Comparison of ENCODE assay signal across 21 cellular contexts in the genomic region with DNA sequence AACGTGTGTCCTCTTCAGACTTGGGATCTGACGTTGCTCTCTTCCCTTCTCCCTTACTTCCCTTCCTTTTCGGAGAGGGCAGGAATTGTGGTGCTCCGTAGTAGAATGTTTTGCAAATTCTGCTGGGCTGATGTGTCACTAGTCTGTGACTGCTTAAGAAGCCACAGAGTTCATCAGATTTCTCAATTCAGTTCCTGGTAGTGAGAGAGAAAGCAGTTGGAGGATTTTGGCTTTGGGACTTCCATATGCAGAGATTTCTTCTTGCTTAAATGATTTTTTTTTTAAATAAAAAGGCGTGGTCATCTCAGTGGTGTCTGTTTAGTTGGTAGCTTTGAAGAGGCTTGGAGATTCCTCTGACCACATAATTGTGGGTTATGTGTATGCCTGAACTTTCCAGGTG. TPM values are rescaled to one million over a fixed set of nuclear protein-coding genes. Genes with fewer than 3 reads are reported as not detected.
DNase-seq lines count a peak whose midpoint lies in the region; ATAC-seq and TF ChIP-seq lines count a peak whose summit lies in the region.
"Had no signal": no experiment of that assay in that cellular context is flagged by ENCODE, and none has a peak within 500 bp of the region (broad histone marks: within the 10 kb centered on the region; RNA-seq: fewer than 3 reads in every experiment).

No MANE protein-coding gene starts in this region.

- no peak overlapping the region for H3K4ac ChIP-seq in neuronal stem cell (ENCODE audit: low read length)

- H3K4me3 ChIP-seq in epithelial cell of esophagus (ENCODE audit: low read length) (no peak overlapping the region), neuronal stem cell (ENCODE audit: low read length in 2 of 2) (no peak overlapping the region)
- H3K4me3 ChIP-seq: esophagus squamous epithelium, prostate gland, SJSA1, transverse colon had no signal

- ATAC-seq in HG03439 (IDR thresholded peaks at IDR 0.05; ENCODE audit: unreplicated experiment) (no peak), HG03354 (IDR thresholded peaks at IDR 0.05; ENCODE audit: poor library complexity, severe bottlenecking, unreplicated experiment) (no peak)
- ATAC-seq: left lobe of liver; stimulated activated memory B cell treated with anti-CD40 and anti-IgM and Interleukin-4, amounts not matched to agents 10 μg/mL and 1 μg/mL and 100 μg/mL, for 72 hours had no signal

- no peaks in the 10 kb centered on the region for H3K9me3 ChIP-seq in neuronal stem cell (replicated peaks in 1 of 2; ENCODE audit: control insufficient read depth in 2 of 2, insufficient read depth in 1 of 2, low read depth in 1 of 2, low read length in 2 of 2)
- H3K9me3 ChIP-seq: esophagus squamous epithelium, prostate gland, SJSA1, transverse colon had no signal

- WGBS in neuronal stem cell (ENCODE audit: extremely low coverage in 2 of 2, insufficient read length in 2 of 2, insufficient replicate concordance in 1 of 2), 2 donors = no CpG with 5 or more reads among the region's 5 CpGs

- no peak overlapping the region for H3K4me2 ChIP-seq in neuronal stem cell (ENCODE audit: insufficient read depth, low read length, poor library complexity, severe bottlenecking)

- no peak overlapping the region for H2AFZ ChIP-seq in neuronal stem cell (ENCODE audit: low read length)

- no peak overlapping the region for H3K27ac ChIP-seq in neuronal stem cell (replicated peaks; ENCODE audit: low read length)
- H3K27ac ChIP-seq: brain microvascular endothelial cell, esophagus squamous epithelium, prostate gland, SJSA1, transverse colon had no signal

- no peaks in the 10 kb centered on the region for H3K27me3 Mint-ChIP-seq in osteocyte (ENCODE audit: unreplicated experiment)

- no peaks in the 10 kb centered on the region for H3K79me1 ChIP-seq in neuronal stem cell (ENCODE audit: low read depth, low read length)

- no peak overlapping the region for H3K4me3 Mint-ChIP-seq in osteocyte (ENCODE audit: unreplicated experiment)
- H3K4me3 Mint-ChIP-seq: activated CD4-positive, alpha-beta T cell treated with anti-CD3 and anti-CD28 coated beads, Interleukin-2, amount 10 ng/mL, durations not matched to agents 24 days and 14 days; activated naive CD4-positive, alpha-beta T cell treated with anti-CD3 and anti-CD28 coated beads, Interleukin-2, amount 10 ng/mL, durations not matched to agents 7 days and 5 days; CD4-positive, alpha-beta T cell; stimulated activated memory B cell treated with anti-CD40 and anti-IgM and Interleukin-4, amounts not matched to agents 10 μg/mL and 1 μg/mL and 100 μg/mL, for 72 hours had no signal

- H3K36me3 ChIP-seq in neuronal stem cell (replicated peaks in 1 of 2; ENCODE audit: control insufficient read depth in 2 of 2, insufficient read depth in 2 of 2, low read length in 2 of 2) = no peaks in the 10 kb centered on the region
- H3K36me3 ChIP-seq: brain microvascular endothelial cell, prostate gland, SJSA1, transverse colon had no signal

- no peak overlapping the region for H4K91ac ChIP-seq in neuronal stem cell (ENCODE audit: low read depth, low read length, poor library complexity)

- H3K36me3 Mint-ChIP-seq in osteocyte (ENCODE audit: unreplicated experiment) = peaks cover 81% of the 10 kb centered on the region
- H3K36me3 Mint-ChIP-seq: activated naive CD4-positive, alpha-beta T cell treated with anti-CD3 and anti-CD28 coated beads, Interleukin-2, amount 10 ng/mL, durations not matched to agents 7 days and 5 days; stimulated activated memory B cell treated with anti-CD40 and anti-IgM and Interleukin-4, amounts not matched to agents 10 μg/mL and 1 μg/mL and 100 μg/mL, for 72 hours had no signal

- DNase-seq in EL (peak; percentile 16), NOMO-1 treated with dmso at 0.1 percent for 144 hours (lab: John Stamatoyannopoulos, UW; ENCODE audit: unreplicated experiment) (peak; percentile 25), epithelial cell of esophagus (ENCODE audit: low read depth) (peak; percentile 31), osteocyte (ENCODE audit: extremely low spot score, unreplicated experiment) (no peak), H4 (ENCODE audit: low spot score) (no peak), neuronal stem cell (ENCODE audit: low spot score) (no peak)
- DNase-seq: activated CD4-positive, alpha-beta T cell treated with anti-CD3 and anti-CD28 coated beads, Interleukin-2, amount 10 ng/mL, durations not matched to agents 24 days and 14 days; activated naive CD4-positive, alpha-beta T cell treated with anti-CD3 and anti-CD28 coated beads, Interleukin-2, amount 10 ng/mL, durations not matched to agents 7 days and 5 days; brain microvascular endothelial cell; CD4-positive, alpha-beta T cell; DMS79 treated with DMSO at 0.1 percent for 48 hours; esophagus squamous epithelium; NCI-H1092 treated with DMSO at 0.1 percent for 48 hours; stimulated activated CD4-positive, alpha-beta T cell treated with anti-CD3 and anti-CD28 coated beads, Interleukin-12 subunit alpha, Interleukin-12 subunit beta, amount 100 ng/mL, for 4 hours; transverse colon had no signal

- H2AK5ac ChIP-seq in neuronal stem cell (ENCODE audit: low read depth, low read length) = no peak overlapping the region

- H2BK120ac ChIP-seq in neuronal stem cell (ENCODE audit: low read depth, low read length) = no peak overlapping the region

- H3K4me1 ChIP-seq in neuronal stem cell (ENCODE audit: control insufficient read depth in 2 of 2, insufficient read depth in 1 of 2, low read depth in 1 of 2, low read length in 2 of 2) = peaks cover 0 to 6% of the 10 kb centered on the region in 2 donors
- H3K4me1 ChIP-seq: prostate gland, SJSA1, transverse colon had no signal

- H3K9me3 Mint-ChIP-seq in osteocyte (ENCODE audit: unreplicated experiment) = no peaks in the 10 kb centered on the region
- H3K9me3 Mint-ChIP-seq: activated CD4-positive, alpha-beta T cell treated with anti-CD3 and anti-CD28 coated beads, Interleukin-2, amount 10 ng/mL, durations not matched to agents 24 days and 14 days; activated naive CD4-positive, alpha-beta T cell treated with anti-CD3 and anti-CD28 coated beads, Interleukin-2, amount 10 ng/mL, durations not matched to agents 7 days and 5 days; CD4-positive, alpha-beta T cell; stimulated activated memory B cell treated with anti-CD40 and anti-IgM and Interleukin-4, amounts not matched to agents 10 μg/mL and 1 μg/mL and 100 μg/mL, for 72 hours had no signal

- H2BK12ac ChIP-seq in neuronal stem cell (ENCODE audit: low read length) = no peak overlapping the region

- no peak overlapping the region for H3K9ac ChIP-seq in neuronal stem cell (ENCODE audit: low read depth, low read length, poor library complexity)

- peaks cover 0 to 27% (median 0%) of the 10 kb centered on the region in 3 experiments for H3K27me3 ChIP-seq in neuronal stem cell (ENCODE audit: control insufficient read depth in 3 of 3, insufficient read depth in 3 of 3, low read depth in 1 of 3, low read length in 3 of 3)
- H3K27me3 ChIP-seq: brain microvascular endothelial cell, esophagus squamous epithelium, transverse colon had no signal

- H3K4me1 Mint-ChIP-seq in osteocyte (ENCODE audit: unreplicated experiment) = peaks cover 69% of the 10 kb centered on the region
- H3K4me1 Mint-ChIP-seq: activated naive CD4-positive, alpha-beta T cell treated with anti-CD3 and anti-CD28 coated beads, Interleukin-2, amount 10 ng/mL, durations not matched to agents 7 days and 5 days; stimulated activated memory B cell treated with anti-CD40 and anti-IgM and Interleukin-4, amounts not matched to agents 10 μg/mL and 1 μg/mL and 100 μg/mL, for 72 hours had no signal

- no peak overlapping the region for H3K14ac ChIP-seq in neuronal stem cell (ENCODE audit: low read length)

- H4K8ac ChIP-seq in neuronal stem cell (ENCODE audit: low read depth, low read length) = no peak overlapping the region

- no peak overlapping the region for H3K23ac ChIP-seq in neuronal stem cell (ENCODE audit: low read depth, low read length, poor library complexity)

- peak overlapping the region; percentile 31 for H3K27ac Mint-ChIP-seq in osteocyte (ENCODE audit: unreplicated experiment)
- H3K27ac Mint-ChIP-seq: activated CD4-positive, alpha-beta T cell treated with anti-CD3 and anti-CD28 coated beads, Interleukin-2, amount 10 ng/mL, durations not matched to agents 24 days and 14 days; activated naive CD4-positive, alpha-beta T cell treated with anti-CD3 and anti-CD28 coated beads, Interleukin-2, amount 10 ng/mL, durations not matched to agents 7 days and 5 days; CD4-positive, alpha-beta T cell; stimulated activated memory B cell treated with anti-CD40 and anti-IgM and Interleukin-4, amounts not matched to agents 10 μg/mL and 1 μg/mL and 100 μg/mL, for 72 hours had no signal

- H2BK5ac ChIP-seq in neuronal stem cell (ENCODE audit: low read length) = no peak overlapping the region

- TF ChIP-seq CTCF in epithelial cell of esophagus (IDR thresholded peaks at IDR 0.05; ENCODE audit: insufficient read depth, low read depth, low read length, missing control alignments) (no peak), osteocyte (IDR thresholded peaks at IDR 0.05) (no peak)

- H3K18ac ChIP-seq in neuronal stem cell (ENCODE audit: low read length) = no peak overlapping the region

- no peak overlapping the region for H2BK15ac ChIP-seq in neuronal stem cell (ENCODE audit: low read length)

RNA-seq across cellular contexts. Expression of a gene that starts 10.1 kb away (rescaled TPM):
- total RNA-seq in osteocyte = 445 and 457 TPM in 2 replicates
- 0.06 and 0.68 TPM in 2 replicates for total RNA-seq in H4 (2014; rRNA removed; shearing (Covaris generic))
- polyA plus RNA-seq in neuronal stem cell (2013, experiment 1 of 2) = not detected
- polyA plus RNA-seq in neuronal stem cell (2013, experiment 2 of 2) = under 0.01 TPM
- total RNA-seq: activated CD4-positive, alpha-beta T cell treated with anti-CD3 and anti-CD28 coated beads, Interleukin-2, amount 10 ng/mL, durations not matched to agents 24 days and 14 days; CD4-positive, alpha-beta T cell had no signal

Comparison
In these comparisons a context has a peak if more than half of its experiments do, and no peak if none do; other contexts are left out.
1. DNase-seq: peak in EL (single experiment), NOMO-1 treated with dmso at 0.1 percent for 144 hours (single experiment) and epithelial cell of esophagus (single experiment); none in osteocyte (single experiment), H4 (single experiment) and neuronal stem cell (single experiment).
2. RNA of a gene that starts 10.1 kb away (total RNA-seq): 445 to 457 TPM in osteocyte; 0.06 to 0.68 TPM in H4; every median in the first group is over 100 times any median in the second.